In genomic region chr3:38171622-38172021, GRCh38 we compare ENCODE assay signal across 17 cellular contexts. TPM values are rescaled to one million over a fixed set of nuclear protein-coding genes. Genes with fewer than 3 reads are reported as not detected.
A peak's percentile ranks its signal among the peaks of the same experiment; 100 is the strongest.
DNase-seq lines count a peak whose midpoint lies in the region; ATAC-seq and TF ChIP-seq lines count a peak whose summit lies in the region.
"Had no signal": no experiment of that assay in that cellular context is flagged by ENCODE, and none has a peak within 500 bp of the region (broad histone marks: within the 10 kb centered on the region; RNA-seq: fewer than 3 reads in every experiment).

No MANE protein-coding gene starts in this region.

- H4K20me1 ChIP-seq in mammary epithelial cell (ENCODE audit: insufficient read depth, low read length) = no peaks in the 10 kb centered on the region

- no peak overlapping the region for H3K27ac ChIP-seq in mammary epithelial cell (ENCODE audit: insufficient read depth, low read depth, low read length)
- peak overlapping the region; percentile 91 for H3K27ac ChIP-seq in RWPE2 (ENCODE audit: poor library complexity, severe bottlenecking)
- H3K27ac ChIP-seq in foreskin keratinocyte = peak overlapping the region; percentile 10
- H3K27ac ChIP-seq in subcutaneous abdominal adipose tissue (ENCODE audit: low read depth, low read length) = peak overlapping the region; percentile 4
- H3K27ac ChIP-seq in heart left ventricle = no peak overlapping the region
- H3K27ac ChIP-seq: BLaER1 had no signal

- intact Hi-C loops in MCF 10A (cut with micrococcal nuclease) (no loop called here), mammary epithelial cell (cut with micrococcal nuclease) (no loop called here), heart left ventricle (cut with DNase I) (no loop called here)

- H3K36me3 ChIP-seq in mammary epithelial cell (ENCODE audit: insufficient read depth, low read length) (no peaks in the 10 kb centered on the region), RWPE2 (ENCODE audit: low read depth) (peaks cover 14% of the 10 kb centered on the region), subcutaneous abdominal adipose tissue (ENCODE audit: control insufficient read depth in 5 of 5, insufficient read depth in 5 of 5, low read length in 5 of 5) (no peaks in the 10 kb centered on the region), heart left ventricle (no peaks in the 10 kb centered on the region)

- DNase-seq in MCF 10A (ENCODE audit: unreplicated experiment) (no peak), mammary epithelial cell (no peak), RWPE2 (ENCODE audit: low spot score) (no peak), foreskin keratinocyte (no peak), H4 (ENCODE audit: low spot score) (no peak), heart left ventricle (no peak)
- DNase-seq: CD8-positive, alpha-beta memory T cell; KBM-7; NCI-H1417 treated with DMSO at 0.1 percent for 48 hours; NCI-H187 treated with DMSO at 0.1 percent for 48 hours; NCI-H2227 treated with DMSO at 0.1 percent for 48 hours; NCI-H510A treated with DMSO at 0.1 percent for 48 hours; NCI-H82; OCI-M1; SHP77 had no signal

- POLR2A ChIA-PET in MCF 10A (lab: Yijun Ruan, JAX) = interaction anchor here (1.7 to 2.0 kb wide), 2 partner anchors 17 to 35 kb away, joined by 6 to 16 read pairs; partner anchors contain the start of gene ACAA1

- no peaks in the 10 kb centered on the region for H3K27me3 Mint-ChIP-seq in MCF 10A (ENCODE audit: insufficient read depth, unreplicated experiment)
- H3K27me3 Mint-ChIP-seq: CD8-positive, alpha-beta memory T cell had no signal

- H3K4me1 Mint-ChIP-seq in MCF 10A (ENCODE audit: insufficient read depth, unreplicated experiment) = peaks cover 52% of the 10 kb centered on the region

- H3K9me3 Mint-ChIP-seq in MCF 10A (ENCODE audit: unreplicated experiment) = no peaks in the 10 kb centered on the region
- H3K9me3 Mint-ChIP-seq: CD8-positive, alpha-beta memory T cell had no signal

- BruUV-seq in MCF 10A (replicated peaks; lab: Mats Ljungman, UMichigan) (no TSS peak), mammary epithelial cell (replicated peaks; lab: Mats Ljungman, UMichigan) (no TSS peak)

- dilution Hi-C loops in mammary epithelial cell (cut with HindIII; ENCODE audit: low sequenced_read_pairs) = no loop called here

- no peaks in the 10 kb centered on the region for H3K27me3 ChIP-seq in mammary epithelial cell (ENCODE audit: insufficient read depth, low read length)
- H3K27me3 ChIP-seq in RWPE2 (ENCODE audit: insufficient read depth, poor library complexity, severe bottlenecking) = no peaks in the 10 kb centered on the region
- no peaks in the 10 kb centered on the region for H3K27me3 ChIP-seq in foreskin keratinocyte
- no peaks in the 10 kb centered on the region for H3K27me3 ChIP-seq in subcutaneous abdominal adipose tissue (ENCODE audit: control insufficient read depth in 5 of 5, insufficient read depth in 4 of 5, low read length in 5 of 5)
- no peaks in the 10 kb centered on the region for H3K27me3 ChIP-seq in heart left ventricle
- H3K27me3 ChIP-seq: BLaER1 had no signal

- no peaks in the 10 kb centered on the region for H3K9me3 ChIP-seq in mammary epithelial cell (replicated peaks; ENCODE audit: insufficient read depth, low read length)
- H3K9me3 ChIP-seq in RWPE2 (ENCODE audit: severe bottlenecking) = no peaks in the 10 kb centered on the region
- no peaks in the 10 kb centered on the region for H3K9me3 ChIP-seq in subcutaneous abdominal adipose tissue (ENCODE audit: control insufficient read depth in 5 of 5, low read length in 5 of 5)
- H3K9me3 ChIP-seq in heart left ventricle = no peaks in the 10 kb centered on the region
- H3K9me3 ChIP-seq: BLaER1 had no signal

- H3K4me3 Mint-ChIP-seq in MCF 10A (ENCODE audit: unreplicated experiment) = no peak overlapping the region

- no peak overlapping the region for H2AFZ ChIP-seq in mammary epithelial cell (ENCODE audit: low read depth, low read length)

- TF ChIP-seq POLR2A in heart left ventricle (IDR thresholded peaks at IDR 0.05) = no peak

- no peak overlapping the region for H3K9ac ChIP-seq in mammary epithelial cell (ENCODE audit: insufficient read depth, low read length)
- peak overlapping the region in 1 of 5 donors; percentile 2 for H3K9ac ChIP-seq in subcutaneous abdominal adipose tissue (ENCODE audit: low read length in 5 of 5)
- H3K9ac ChIP-seq: BLaER1 had no signal

- CTCF ChIA-PET in MCF 10A (lab: Yijun Ruan, JAX) = interaction anchor here (0.6 to 1.5 kb wide), 6 partner anchors 14 to 313 kb away, joined by 3 to 4 read pairs (median 3); no protein-coding TSS in a partner anchor
- CTCF ChIA-PET in mammary epithelial cell (lab: Charles Lee; ENCODE audit: low non-redundant PET) = no interaction called here

- no peak overlapping the region for H3K4me2 ChIP-seq in mammary epithelial cell (ENCODE audit: insufficient read depth, low read depth, low read length)
- H3K4me2 ChIP-seq: BLaER1 had no signal

- H3K27ac Mint-ChIP-seq in MCF 10A (ENCODE audit: low read depth, unreplicated experiment) = peak overlapping the region; percentile 93

- peaks cover 98% of the 10 kb centered on the region for H3K79me2 ChIP-seq in mammary epithelial cell (ENCODE audit: insufficient read depth, low read length)

- WGBS in mammary epithelial cell (ENCODE audit: low coverage, missing lambda C conversion rate) = 100% methylated on average over 2 of the region's 2 CpGs
- WGBS in heart left ventricle, 4 donors = 91 to 96% (median 93%) methylated on average over 2 of the region's 2 CpGs

- no peak for TF ChIP-seq CTCF in MCF 10A (IDR thresholded peaks at IDR 0.05; ENCODE audit: unreplicated experiment)
- TF ChIP-seq CTCF in mammary epithelial cell (conservative IDR thresholded peaks at IDR 0.05 in 1 of 2, IDR thresholded peaks at IDR 0.05 in 1 of 2; ENCODE audit: extremely low read depth in 1 of 2, insufficient read depth in 1 of 2, low read depth in 1 of 2, low read length in 2 of 2) = no peak
- no peak for TF ChIP-seq CTCF in RWPE2 (IDR thresholded peaks at IDR 0.05; ENCODE audit: poor library complexity, severe bottlenecking)
- TF ChIP-seq CTCF in foreskin keratinocyte (conservative IDR thresholded peaks at IDR 0.05) = no peak
- no peak for TF ChIP-seq CTCF in heart left ventricle (IDR thresholded peaks at IDR 0.05)

- ATAC-seq in RWPE2 (ENCODE audit: low read depth) (no peak), foreskin keratinocyte (no peak), heart left ventricle (no peak)

- H3K4me1 ChIP-seq in mammary epithelial cell (ENCODE audit: insufficient read depth, low read length) = peaks cover 49% of the 10 kb centered on the region
- peaks cover 45% of the 10 kb centered on the region for H3K4me1 ChIP-seq in RWPE2 (ENCODE audit: insufficient read depth, poor library complexity, severe bottlenecking)
- peaks cover 47% of the 10 kb centered on the region for H3K4me1 ChIP-seq in foreskin keratinocyte
- peaks cover 0 to 38% (median 20%) of the 10 kb centered on the region in 5 donors for H3K4me1 ChIP-seq in subcutaneous abdominal adipose tissue (ENCODE audit: control insufficient read depth in 5 of 5, insufficient read depth in 5 of 5, low read length in 5 of 5)
- peaks cover 0 to 60% (median 9%) of the 10 kb centered on the region in 12 donors for H3K4me1 ChIP-seq in heart left ventricle

- in situ Hi-C loops in mammary epithelial cell (cut with MboI; ENCODE audit: low sequenced_read_pairs in 2 of 2) = no loop called here

- H3K36me3 Mint-ChIP-seq in MCF 10A (ENCODE audit: insufficient read depth, unreplicated experiment) = peaks cover 18% of the 10 kb centered on the region

- no peak overlapping the region for H3K4me3 ChIP-seq in mammary epithelial cell (replicated peaks in 1 of 3; ENCODE audit: insufficient read depth in 1 of 3, low read depth in 2 of 3, low read length in 3 of 3)
- no peak overlapping the region for H3K4me3 ChIP-seq in RWPE2 (ENCODE audit: severe bottlenecking)
- H3K4me3 ChIP-seq in subcutaneous abdominal adipose tissue (ENCODE audit: low read depth in 1 of 5, low read length in 5 of 5) = no peak overlapping the region
- H3K4me3 ChIP-seq in heart left ventricle = no peak overlapping the region
- H3K4me3 ChIP-seq: BLaER1 had no signal

RNA-seq across cellular contexts. Expression of gene OXSR1, which starts 6.3 kb away (rescaled TPM):
- total RNA-seq in MCF 10A (2022) (71.7 and 75.5 TPM in 2 replicates), mammary epithelial cell (10 to 100 TPM; 48.3 to 70.6 TPM), foreskin keratinocyte (64.4 and 64.7 TPM in 2 replicates), heart left ventricle (10 to 100 TPM; 21.4 to 38.3 (median 31.7) TPM)
- polyA plus RNA-seq in mammary epithelial cell (36.4 TPM), foreskin keratinocyte (21.8 and 24.8 TPM in 2 replicates), heart left ventricle (10 to 100 TPM; 10.4 to 32.6 TPM)
- 31.9 TPM for polyA minus RNA-seq in mammary epithelial cell
- total RNA-seq in H4 (2014; rRNA removed; shearing (Covaris generic)) = 11.6 and 13.7 TPM in 2 replicates

RNA-seq across cellular contexts. Expression of gene MYD88, which starts 33.2 kb away (rescaled TPM):
- 19.7 and 21.2 TPM in 2 replicates for total RNA-seq in MCF 10A (2022)
- total RNA-seq in mammary epithelial cell = 10 to 100 TPM; 10.2 to 25.6 TPM
- 20.4 TPM for polyA plus RNA-seq in mammary epithelial cell
- polyA minus RNA-seq in mammary epithelial cell = 99.2 TPM
- 20.1 and 22.7 TPM in 2 replicates for total RNA-seq in foreskin keratinocyte
- 39.4 and 39.5 TPM in 2 replicates for polyA plus RNA-seq in foreskin keratinocyte
- 3.8 and 15.2 TPM in 2 replicates for total RNA-seq in H4 (2014; rRNA removed; shearing (Covaris generic))
- 10 to 100 TPM in 3 of 9 donors, 1 to 10 TPM in 6; 5.4 to 47.2 (median 8.2) TPM for total RNA-seq in heart left ventricle
- 10 to 100 TPM in 1 of 2 donors, 1 to 10 TPM in 1; 3.7 to 11.7 TPM for polyA plus RNA-seq in heart left ventricle

RNA-seq across cellular contexts. Expression of gene ACAA1, which starts 34.7 kb away (rescaled TPM):
- total RNA-seq in MCF 10A (2022) (36.6 and 46.7 TPM in 2 replicates), mammary epithelial cell (10 to 100 TPM; 24.8 to 62.4 TPM), foreskin keratinocyte (45.3 and 52.9 TPM in 2 replicates), heart left ventricle (100 to 1,000 TPM in 7 of 9 donors, 10 to 100 TPM in 2; 84.4 to 139 (median 105) TPM)
- polyA plus RNA-seq in mammary epithelial cell (76.5 TPM), foreskin keratinocyte (70.7 and 75.5 TPM in 2 replicates), heart left ventricle (100 to 1,000 TPM in 1 of 2 donors, 10 to 100 TPM in 1; 62.7 to 136 TPM)
- polyA minus RNA-seq in mammary epithelial cell = 36.4 TPM
- total RNA-seq in H4 (2014; rRNA removed; shearing (Covaris generic)) = 2.5 and 5.7 TPM in 2 replicates

Comparison
In these comparisons a context has a peak if more than half of its experiments do, and no peak if none do; other contexts are left out.
1. H3K27ac ChIP-seq: peak in RWPE2 (single experiment), foreskin keratinocyte (single experiment) and subcutaneous abdominal adipose tissue (single experiment); none in mammary epithelial cell (single experiment) and heart left ventricle (0 of 12).